Comparison of ENCODE assay signal across 31 cellular contexts in genomic region chr15:82697735-82698407, GRCh38. TPM values are rescaled to one million over a fixed set of nuclear protein-coding genes. Genes with fewer than 3 reads are reported as not detected.
"Had no signal": no experiment of that assay in that cellular context is flagged by ENCODE, and none has a peak within 500 bp of the region (broad histone marks: within the 10 kb centered on the region; RNA-seq: fewer than 3 reads in every experiment).

No MANE protein-coding gene starts in this region.

- H3K4me3 ChIP-seq: adrenal gland, breast epithelium, cardiac muscle cell, colonic mucosa had no signal

- H3K9me3 ChIP-seq: adrenal gland, breast epithelium, colonic mucosa had no signal

- DNase-seq: activated CD4-positive, alpha-beta memory T cell treated with anti-CD3 and anti-CD28 coated beads for 36 hours; activated CD4-positive, alpha-beta T cell treated with anti-CD3 and anti-CD28 coated beads for 36 hours; activated CD4-positive, alpha-beta T cell treated with anti-CD3 and anti-CD28 coated beads, Interleukin-2, amount 10 ng/mL, durations not matched to agents 24 days and 14 days; activated CD4-positive, CD25-positive, alpha-beta regulatory T cell; activated CD4-positive, CD25-positive, alpha-beta regulatory T cell treated with anti-CD3 and anti-CD28 coated beads, Interleukin-2, amount 50 U/mL, for 72 hours; activated CD8-positive, alpha-beta memory T cell treated with anti-CD3 and anti-CD28 coated beads, Interleukin-2, amount 10 ng/mL, durations not matched to agents 7 days and 5 days; activated CD8-positive, alpha-beta memory T cell treated with anti-CD3 and anti-CD28 coated beads, Interleukin-2, amount 50 U/mL, for 4 hours; activated CD8-positive, alpha-beta T cell treated with anti-CD3 and anti-CD28 coated beads, Interleukin-2, amount 10 ng/mL, durations not matched to agents 7 days and 5 days; activated effector memory CD4-positive, alpha-beta T cell treated with anti-CD3 and anti-CD28 coated beads, Interleukin-2, amount 50 U/mL, for 16 hours; activated naive CD4-positive, alpha-beta T cell treated with anti-CD3 and anti-CD28 coated beads for 36 hours; activated naive CD8-positive, alpha-beta T cell treated with anti-CD3 and anti-CD28 coated beads for 36 hours; activated naive CD8-positive, alpha-beta T cell treated with anti-CD3 and anti-CD28 coated beads, Interleukin-2, amount 50 U/mL, for 24 hours; activated T-cell treated with anti-CD3 and anti-CD28 coated beads, Interleukin-2, amount 50 U/mL, for 1 hour; activated T-cell treated with anti-CD3 and anti-CD28 coated beads, Interleukin-2, amount 50 U/mL, for 48 hours; adrenal gland; amygdala; aorta; central memory CD4-positive, alpha-beta T cell; cerebellar nuclear complex; colonic mucosa; effector CD8-positive, alpha-beta T cell; foreskin fibroblast; head of caudate nucleus; T-helper 17 cell had no signal

- ATAC-seq: activated CD4-positive, alpha-beta T cell treated with anti-CD3 and anti-CD28 coated beads for 36 hours; activated CD8-positive, alpha-beta memory T cell treated with anti-CD3 and anti-CD28 coated beads, Interleukin-2, amount 10 ng/mL, durations not matched to agents 7 days and 5 days; activated CD8-positive, alpha-beta T cell treated with anti-CD3 and anti-CD28 coated beads, Interleukin-2, amount 10 ng/mL, durations not matched to agents 7 days and 5 days; activated naive CD8-positive, alpha-beta T cell treated with anti-CD3 and anti-CD28 coated beads, Interleukin-2, amount 50 U/mL, for 24 hours; esophagus mucosa; T-helper 17 cell had no signal

- H3K4me1 ChIP-seq: adrenal gland, breast epithelium, colonic mucosa had no signal

- H3K36me3 ChIP-seq: adrenal gland, breast epithelium, cardiac muscle cell, colonic mucosa had no signal

- H3K27ac ChIP-seq: adrenal gland, breast epithelium, cardiac muscle cell, colonic mucosa had no signal

- H3K27me3 ChIP-seq: adrenal gland, breast epithelium, cardiac muscle cell, colonic mucosa had no signal

RNA-seq across cellular contexts. Expression of gene AP3B2, which starts 11.8 kb away (rescaled TPM):
- total RNA-seq: activated CD4-positive, alpha-beta T cell treated with anti-CD3 and anti-CD28 coated beads, Interleukin-2, amount 10 ng/mL, durations not matched to agents 24 days and 14 days; activated CD8-positive, alpha-beta memory T cell treated with anti-CD3 and anti-CD28 coated beads, Interleukin-2, amount 10 ng/mL, durations not matched to agents 7 days and 5 days; activated CD8-positive, alpha-beta T cell treated with anti-CD3 and anti-CD28 coated beads, Interleukin-2, amount 10 ng/mL, durations not matched to agents 7 days and 5 days; activated T-helper 2 cell treated with anti-CD3 and anti-CD28 coated beads, Interferon-gamma antibody, Interleukin-2, Interleukin-4, amounts not matched to agents 10 μg/mL and 5 μg/mL and 100 μg/mL, durations not matched to agents 14 hours and 24 hours and 36 hours; dermis microvascular lymphatic vessel endothelial cell; endothelial cell of umbilical vein had no signal

RNA-seq across cellular contexts. Expression of gene CPEB1, which starts 50.7 kb away (rescaled TPM):
- total RNA-seq: activated CD4-positive, alpha-beta T cell treated with anti-CD3 and anti-CD28 coated beads, Interleukin-2, amount 10 ng/mL, durations not matched to agents 24 days and 14 days; activated CD8-positive, alpha-beta memory T cell treated with anti-CD3 and anti-CD28 coated beads, Interleukin-2, amount 10 ng/mL, durations not matched to agents 7 days and 5 days; activated T-helper 1 cell treated with anti-CD3 and anti-CD28 coated beads, Interleukin-12 subunit alpha, Interleukin-12 subunit beta, Interleukin-2, Interleukin-4 antibody, amounts not matched to agents 30 ng/mL and 10 ng/mL and 1 ng/mL, durations not matched to agents 14 hours and 24 hours and 36 hours; activated T-helper 2 cell treated with anti-CD3 and anti-CD28 coated beads, Interferon-gamma antibody, Interleukin-2, Interleukin-4, amounts not matched to agents 10 μg/mL and 5 μg/mL and 100 μg/mL, durations not matched to agents 14 hours and 24 hours and 36 hours; dermis microvascular lymphatic vessel endothelial cell; endothelial cell of umbilical vein had no signal
